18 cellular contexts compared by ENCODE assay signal in genomic region chr20:56433221-56433879, GRCh38. TPM values are rescaled to one million over a fixed set of nuclear protein-coding genes. Genes with fewer than 3 reads are reported as not detected.
DNase-seq lines count a peak whose midpoint lies in the region; ATAC-seq and TF ChIP-seq lines count a peak whose summit lies in the region.
"Had no signal": no experiment of that assay in that cellular context is flagged by ENCODE, and none has a peak within 500 bp of the region (broad histone marks: within the 10 kb centered on the region; RNA-seq: fewer than 3 reads in every experiment).

No MANE protein-coding gene starts in this region.

- H3K27me3 Mint-ChIP-seq in T-helper 1 cell treated with Interleukin-12 subunit alpha and Interleukin-12 subunit beta and Interleukin-4 antibody, amounts not matched to agents 30 μg/mL and 1 μg/mL, for 36 hours (ENCODE audit: low read depth) = no peaks in the 10 kb centered on the region
- H3K27me3 Mint-ChIP-seq in CD8-positive, alpha-beta memory T cell = peaks cover 0 to 1% of the 10 kb centered on the region in 2 donors
- no peaks in the 10 kb centered on the region for H3K27me3 Mint-ChIP-seq in activated naive CD8-positive, alpha-beta T cell treated with anti-CD3 and anti-CD28 coated beads, Interleukin-2, amount 10 ng/mL, durations not matched to agents 7 days and 5 days
- H3K27me3 Mint-ChIP-seq: memory B cell had no signal

- H3K36me3 ChIP-seq in CD8-positive, alpha-beta memory T cell (ENCODE audit: insufficient read depth, low read length) = peaks cover 11% of the 10 kb centered on the region
- H3K36me3 ChIP-seq in lower lobe of right lung = peaks cover 16% of the 10 kb centered on the region
- H3K36me3 ChIP-seq in effector memory CD4-positive, alpha-beta T cell (ENCODE audit: control insufficient read depth, insufficient read depth, low read length) = peaks cover 5% of the 10 kb centered on the region
- H3K36me3 ChIP-seq: vagina had no signal

- H3K27me3 ChIP-seq in CD8-positive, alpha-beta memory T cell (ENCODE audit: insufficient read depth, low read length, poor library complexity, severe bottlenecking) = no peaks in the 10 kb centered on the region
- H3K27me3 ChIP-seq in lower lobe of right lung (ENCODE audit: low read depth) = no peaks in the 10 kb centered on the region
- H3K27me3 ChIP-seq in effector memory CD4-positive, alpha-beta T cell (replicated peaks; ENCODE audit: control insufficient read depth, insufficient read depth, low read length, poor library complexity, severe bottlenecking) = no peaks in the 10 kb centered on the region
- H3K27me3 ChIP-seq: vagina had no signal

- peaks cover 34% of the 10 kb centered on the region for H3K4me1 Mint-ChIP-seq in T-helper 1 cell treated with Interleukin-12 subunit alpha and Interleukin-12 subunit beta and Interleukin-4 antibody, amounts not matched to agents 30 μg/mL and 1 μg/mL, for 36 hours (ENCODE audit: low read depth)
- peaks cover 52 to 66% (median 61%) of the 10 kb centered on the region in 3 donors for H3K4me1 Mint-ChIP-seq in CD8-positive, alpha-beta memory T cell
- peaks cover 28% of the 10 kb centered on the region for H3K4me1 Mint-ChIP-seq in activated naive CD8-positive, alpha-beta T cell treated with anti-CD3 and anti-CD28 coated beads, Interleukin-2, amount 10 ng/mL, durations not matched to agents 7 days and 5 days

- peaks cover 4% of the 10 kb centered on the region for H3K9me3 Mint-ChIP-seq in T-helper 1 cell treated with Interleukin-12 subunit alpha and Interleukin-12 subunit beta and Interleukin-4 antibody, amounts not matched to agents 30 μg/mL and 1 μg/mL, for 36 hours
- H3K9me3 Mint-ChIP-seq in CD8-positive, alpha-beta memory T cell = no peaks in the 10 kb centered on the region
- H3K9me3 Mint-ChIP-seq in activated naive CD8-positive, alpha-beta T cell treated with anti-CD3 and anti-CD28 coated beads, Interleukin-2, amount 10 ng/mL, durations not matched to agents 7 days and 5 days = no peaks in the 10 kb centered on the region

- peaks cover 37% of the 10 kb centered on the region for H3K36me3 Mint-ChIP-seq in T-helper 1 cell treated with Interleukin-12 subunit alpha and Interleukin-12 subunit beta and Interleukin-4 antibody, amounts not matched to agents 30 μg/mL and 1 μg/mL, for 36 hours (ENCODE audit: low read depth)
- H3K36me3 Mint-ChIP-seq in CD8-positive, alpha-beta memory T cell = peaks cover 2 to 9% (median 5%) of the 10 kb centered on the region in 3 donors
- H3K36me3 Mint-ChIP-seq in activated naive CD8-positive, alpha-beta T cell treated with anti-CD3 and anti-CD28 coated beads, Interleukin-2, amount 10 ng/mL, durations not matched to agents 7 days and 5 days = peaks cover 54% of the 10 kb centered on the region

- H3K27ac Mint-ChIP-seq in T-helper 1 cell treated with Interleukin-12 subunit alpha and Interleukin-12 subunit beta and Interleukin-4 antibody, amounts not matched to agents 30 μg/mL and 1 μg/mL, for 36 hours = peak overlapping the region; percentile 16
- H3K27ac Mint-ChIP-seq in CD8-positive, alpha-beta memory T cell = peak overlapping the region; percentile 70 to 96 (median 86)
- H3K27ac Mint-ChIP-seq in activated naive CD8-positive, alpha-beta T cell treated with anti-CD3 and anti-CD28 coated beads, Interleukin-2, amount 10 ng/mL, durations not matched to agents 7 days and 5 days = peak overlapping the region; percentile 40
- H3K27ac Mint-ChIP-seq: memory B cell had no signal

- no peaks in the 10 kb centered on the region for H3K9me3 ChIP-seq in CD8-positive, alpha-beta memory T cell (ENCODE audit: low read length)
- no peaks in the 10 kb centered on the region for H3K9me3 ChIP-seq in lower lobe of right lung
- H3K9me3 ChIP-seq in effector memory CD4-positive, alpha-beta T cell (ENCODE audit: control insufficient read depth, low read length) = no peaks in the 10 kb centered on the region
- H3K9me3 ChIP-seq: vagina had no signal

- H3K27ac ChIP-seq in CD8-positive, alpha-beta memory T cell (ENCODE audit: low read depth, low read length) = peak overlapping the region; percentile 50
- H3K27ac ChIP-seq in lower lobe of right lung = peak overlapping the region; percentile 50
- H3K27ac ChIP-seq in effector memory CD4-positive, alpha-beta T cell (ENCODE audit: insufficient read depth, low read length, poor library complexity, severe bottlenecking) = no peak overlapping the region
- H3K27ac ChIP-seq: vagina had no signal

- DNase-seq in T-helper 1 cell (no peak), lower lobe of right lung (no peak)
- no peak for DNase-seq in CD8-positive, alpha-beta memory T cell
- no peak for DNase-seq in activated naive CD8-positive, alpha-beta T cell treated with anti-CD3 and anti-CD28 coated beads, Interleukin-2, amount 10 ng/mL, durations not matched to agents 7 days and 5 days
- DNase-seq in effector memory CD4-positive, alpha-beta T cell = no peak
- DNase-seq in stimulated activated CD4-positive, alpha-beta T cell treated with anti-CD3 and anti-CD28 coated beads, Interleukin-4, amount 100 ng/mL, for 1 hour = no peak
- DNase-seq: COR-L47; GF-D8; NCI-H1105; NCI-H2227 treated with DMSO at 0.1 percent for 48 hours; nucleus accumbens; stimulated activated naive CD4-positive, alpha-beta T cell had no signal

- H3K4me3 ChIP-seq in CD8-positive, alpha-beta memory T cell (ENCODE audit: low read length) = no peak overlapping the region
- H3K4me3 ChIP-seq in lower lobe of right lung = no peak overlapping the region
- H3K4me3 ChIP-seq in effector memory CD4-positive, alpha-beta T cell (ENCODE audit: insufficient read depth, low read depth, low read length, poor library complexity, severe bottlenecking) = no peak overlapping the region
- H3K4me3 ChIP-seq: vagina had no signal

- no peak for TF ChIP-seq CTCF in lower lobe of right lung (IDR thresholded peaks at IDR 0.05)

- intact Hi-C loops in lower lobe of right lung (cut with DNase I) = no loop called here

- CTCF ChIA-PET in CD8-positive, alpha-beta memory T cell (lab: Charles Lee) = interaction anchor here (1.4 kb wide), 1 partner anchor 14 kb away, joined by 4 read pairs; no protein-coding TSS in a partner anchor

- ATAC-seq in activated naive CD8-positive, alpha-beta T cell treated with anti-CD3 and anti-CD28 coated beads, Interleukin-2, amount 10 ng/mL, durations not matched to agents 7 days and 5 days (ENCODE audit: low read depth) = no peak
- ATAC-seq in lower lobe of right lung (no peak), HG03442 (IDR thresholded peaks at IDR 0.05; ENCODE audit: unreplicated experiment) (no peak)
- ATAC-seq: HepG2 had no signal

- peaks cover 55% of the 10 kb centered on the region for H3K4me1 ChIP-seq in CD8-positive, alpha-beta memory T cell (ENCODE audit: insufficient read depth, low read length)
- H3K4me1 ChIP-seq in lower lobe of right lung = peaks cover 50% of the 10 kb centered on the region
- H3K4me1 ChIP-seq in effector memory CD4-positive, alpha-beta T cell (ENCODE audit: control insufficient read depth, insufficient read depth, low read length, poor library complexity, severe bottlenecking) = peaks cover 16% of the 10 kb centered on the region
- H3K4me1 ChIP-seq: vagina had no signal

- POLR2A ChIA-PET in CD8-positive, alpha-beta memory T cell (lab: Charles Lee) = interaction anchor here (0.9 kb wide), 2 partner anchors 14 to 21 kb away, joined by 3 read pairs; partner anchors contain the start of gene CASS4
- POLR2A ChIA-PET in activated naive CD8-positive, alpha-beta T cell treated with anti-CD3 and anti-CD28 coated beads, Interleukin-2, amount 10 ng/mL, durations not matched to agents 7 days and 5 days (lab: Charles Lee) = interaction anchor here (0.6 to 1.0 kb wide), 2 partner anchors 10 to 15 kb away, joined by 4 to 5 read pairs; no protein-coding TSS in a partner anchor

- no peak overlapping the region for H3K4me3 Mint-ChIP-seq in T-helper 1 cell treated with Interleukin-12 subunit alpha and Interleukin-12 subunit beta and Interleukin-4 antibody, amounts not matched to agents 30 μg/mL and 1 μg/mL, for 36 hours
- peak overlapping the region; percentile 2 to 71 (median 51) for H3K4me3 Mint-ChIP-seq in CD8-positive, alpha-beta memory T cell
- H3K4me3 Mint-ChIP-seq in activated naive CD8-positive, alpha-beta T cell treated with anti-CD3 and anti-CD28 coated beads, Interleukin-2, amount 10 ng/mL, durations not matched to agents 7 days and 5 days = no peak overlapping the region
- H3K4me3 Mint-ChIP-seq: memory B cell had no signal

RNA-seq across cellular contexts. Expression of gene CASS4, which starts 21.3 kb away (rescaled TPM):
- 1 to 10 TPM; 3.7 TPM for total RNA-seq in CD8-positive, alpha-beta memory T cell
- polyA plus RNA-seq in CD8-positive, alpha-beta memory T cell = 5.6 TPM
- total RNA-seq in activated naive CD8-positive, alpha-beta T cell treated with anti-CD3 and anti-CD28 coated beads, Interleukin-2, amount 10 ng/mL, durations not matched to agents 7 days and 5 days = 10 to 100 TPM; 14.2 to 18.7 TPM
- 23.9 TPM for total RNA-seq in lower lobe of right lung
- total RNA-seq: A172 had no signal

RNA-seq across cellular contexts. Expression of gene RTF2, which starts 35.1 kb away (rescaled TPM):
- 10 to 100 TPM; 82.5 to 85.1 TPM for total RNA-seq in CD8-positive, alpha-beta memory T cell
- polyA plus RNA-seq in CD8-positive, alpha-beta memory T cell = 121 TPM
- total RNA-seq in activated naive CD8-positive, alpha-beta T cell treated with anti-CD3 and anti-CD28 coated beads, Interleukin-2, amount 10 ng/mL, durations not matched to agents 7 days and 5 days = 100 to 1,000 TPM in 1 of 2 experiments, 10 to 100 TPM in 1; 99.8 to 101 TPM
- 68.6 TPM for total RNA-seq in lower lobe of right lung

RNA-seq across cellular contexts. Expression of gene CSTF1, which starts 40.9 kb away (rescaled TPM):
- total RNA-seq in CD8-positive, alpha-beta memory T cell = 10 to 100 TPM; 54.2 to 54.7 TPM
- polyA plus RNA-seq in CD8-positive, alpha-beta memory T cell = 37.0 TPM
- 10 to 100 TPM; 55.7 to 58.3 TPM for total RNA-seq in activated naive CD8-positive, alpha-beta T cell treated with anti-CD3 and anti-CD28 coated beads, Interleukin-2, amount 10 ng/mL, durations not matched to agents 7 days and 5 days
- 24.4 TPM for total RNA-seq in lower lobe of right lung

RNA-seq across cellular contexts. Expression of gene AURKA, which starts 41.3 kb away (rescaled TPM):
- 10 to 100 TPM; 49.2 to 50.8 TPM for total RNA-seq in CD8-positive, alpha-beta memory T cell
- polyA plus RNA-seq in CD8-positive, alpha-beta memory T cell = 1.7 TPM
- 10 to 100 TPM; 52.4 to 60.1 TPM for total RNA-seq in activated naive CD8-positive, alpha-beta T cell treated with anti-CD3 and anti-CD28 coated beads, Interleukin-2, amount 10 ng/mL, durations not matched to agents 7 days and 5 days
- 2.5 TPM for total RNA-seq in lower lobe of right lung

Comparison
In these comparisons a context has a peak if more than half of its experiments do, and no peak if none do; other contexts are left out.
1. H3K27ac Mint-ChIP-seq: peak in every context shown above with its lines; median percentile 86 in CD8-positive, alpha-beta memory T cell; 40 in activated naive CD8-positive, alpha-beta T cell treated with anti-CD3 and anti-CD28 coated beads, Interleukin-2, amount 10 ng/mL, durations not matched to agents 7 days and 5 days; 16 in T-helper 1 cell treated with Interleukin-12 subunit alpha and Interleukin-12 subunit beta and Interleukin-4 antibody, amounts not matched to agents 30 μg/mL and 1 μg/mL, for 36 hours.
2. H3K4me3 Mint-ChIP-seq: peak in CD8-positive, alpha-beta memory T cell (7 of 7); none in T-helper 1 cell treated with Interleukin-12 subunit alpha and Interleukin-12 subunit beta and Interleukin-4 antibody, amounts not matched to agents 30 μg/mL and 1 μg/mL, for 36 hours (single experiment) and activated naive CD8-positive, alpha-beta T cell treated with anti-CD3 and anti-CD28 coated beads, Interleukin-2, amount 10 ng/mL, durations not matched to agents 7 days and 5 days (single experiment).